Comparison of ENCODE assay signal across 24 cellular contexts in the genomic region with DNA sequence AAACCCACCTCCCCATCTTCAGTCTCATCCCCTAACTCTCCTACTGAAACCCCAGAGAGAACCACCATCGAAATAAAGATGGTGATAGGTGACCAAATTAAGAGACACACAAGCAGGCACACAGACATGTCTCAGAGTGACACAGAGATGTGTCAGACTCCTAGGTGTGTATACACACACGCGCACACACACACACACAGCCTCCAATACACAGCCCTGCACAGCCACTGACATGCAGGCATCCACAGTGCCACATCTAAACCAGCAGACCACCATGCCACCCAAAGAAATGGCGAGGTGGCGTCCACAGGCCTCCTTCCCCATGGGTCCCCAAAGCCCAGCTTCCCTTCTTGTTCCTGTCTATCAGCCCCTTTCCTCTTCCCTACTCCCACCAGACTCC.
"Had no signal": no experiment of that assay in that cellular context is flagged by ENCODE, and none has a peak within 500 bp of the region (broad histone marks: within the 10 kb centered on the region; RNA-seq: fewer than 3 reads in every experiment).

No MANE protein-coding gene starts in this region.

- H3K9ac ChIP-seq: KMS-11 had no signal

- H3K4me3 Mint-ChIP-seq: activated CD8-positive, alpha-beta T cell treated with anti-CD3 and anti-CD28 coated beads for 36 hours; activated naive CD8-positive, alpha-beta T cell treated with anti-CD3 and anti-CD28 coated beads for 36 hours; activated T-cell treated with anti-CD3 and anti-CD28 coated beads, Interleukin-2, amount 50 U/mL, for 72 hours; activated T-helper 17 cell treated with anti-CD3 and anti-CD28 coated beads, Interleukin-2, amount 50 U/mL, for 72 hours had no signal

- H3K27ac ChIP-seq: cardiac muscle cell, KMS-11, WERI-Rb-1 had no signal

- H3K4me2 ChIP-seq: KMS-11 had no signal

- DNase-seq: activated CD4-positive, alpha-beta T cell treated with anti-CD3 and anti-CD28 coated beads for 1 hour; activated CD4-positive, alpha-beta T cell treated with anti-CD3 and anti-CD28 coated beads for 48 hours; activated CD4-positive, CD25-positive, alpha-beta regulatory T cell; activated effector memory CD4-positive, alpha-beta T cell treated with anti-CD3 and anti-CD28 coated beads, Interleukin-2, amount 50 U/mL, for 16 hours; activated naive CD4-positive, alpha-beta T cell; activated naive CD4-positive, alpha-beta T cell treated with anti-CD3 and anti-CD28 coated beads, Interleukin-2, amount 50 U/mL, for 16 hours; activated naive CD8-positive, alpha-beta T cell treated with anti-CD3 and anti-CD28 coated beads for 36 hours; activated T-cell treated with anti-CD3 and anti-CD28 coated beads, Interleukin-2, amount 50 U/mL, for 1 hour; activated T-cell treated with anti-CD3 and anti-CD28 coated beads, Interleukin-2, amount 50 U/mL, for 72 hours; amniotic stem cell; aorta; MM.1S; MV-4-11; NCI-H1436 treated with DMSO at 0.1 percent for 48 hours; OCI-M1; Right ventricle myocardium superior; SW 1271; T-helper 1 cell; T1000 had no signal

- H3K36me3 Mint-ChIP-seq: activated naive CD8-positive, alpha-beta T cell treated with anti-CD3 and anti-CD28 coated beads for 36 hours had no signal

- H3K36me3 ChIP-seq: cardiac muscle cell, WERI-Rb-1 had no signal

- H3K27ac Mint-ChIP-seq: activated CD8-positive, alpha-beta T cell treated with anti-CD3 and anti-CD28 coated beads for 36 hours; activated naive CD8-positive, alpha-beta T cell treated with anti-CD3 and anti-CD28 coated beads for 36 hours; activated T-cell treated with anti-CD3 and anti-CD28 coated beads, Interleukin-2, amount 50 U/mL, for 72 hours; activated T-helper 17 cell treated with anti-CD3 and anti-CD28 coated beads, Interleukin-2, amount 50 U/mL, for 72 hours had no signal

- ATAC-seq: activated CD8-positive, alpha-beta T cell treated with anti-CD3 and anti-CD28 coated beads for 36 hours; activated T-cell treated with anti-CD3 and anti-CD28 coated beads, Interleukin-2, amount 50 U/mL, for 72 hours; activated T-helper 17 cell treated with anti-CD3 and anti-CD28 coated beads, Interleukin-2, amount 50 U/mL, for 72 hours had no signal

- H3K4me3 ChIP-seq: cardiac muscle cell had no signal

- H3K9me3 Mint-ChIP-seq: activated CD8-positive, alpha-beta T cell treated with anti-CD3 and anti-CD28 coated beads for 36 hours; activated naive CD8-positive, alpha-beta T cell treated with anti-CD3 and anti-CD28 coated beads for 36 hours; activated T-cell treated with anti-CD3 and anti-CD28 coated beads, Interleukin-2, amount 50 U/mL, for 72 hours; activated T-helper 17 cell treated with anti-CD3 and anti-CD28 coated beads, Interleukin-2, amount 50 U/mL, for 72 hours had no signal
